Comparison of ENCODE assay signal across 8 cellular contexts in the genomic region with DNA sequence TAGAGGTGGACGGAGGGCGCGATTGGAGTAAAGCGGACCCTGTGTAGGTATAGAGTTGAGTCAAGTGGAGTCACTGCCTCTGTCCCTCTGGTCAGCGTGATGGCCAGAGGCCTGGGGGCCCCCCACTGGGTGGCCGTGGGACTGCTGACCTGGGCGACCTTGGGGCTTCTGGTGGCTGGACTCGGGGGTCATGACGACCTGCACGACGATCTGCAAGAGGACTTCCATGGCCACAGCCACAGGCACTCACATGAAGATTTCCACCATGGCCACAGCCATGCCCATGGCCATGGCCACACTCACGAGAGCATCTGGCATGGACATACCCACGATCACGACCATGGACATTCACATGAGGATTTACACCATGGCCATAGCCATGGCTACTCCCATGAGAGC. TPM values are rescaled to one million over a fixed set of nuclear protein-coding genes. Genes with fewer than 3 reads are reported as not detected.
DNase-seq lines count a peak whose midpoint lies in the region; ATAC-seq and TF ChIP-seq lines count a peak whose summit lies in the region.

No MANE protein-coding gene starts in this region.

- H3K27ac Mint-ChIP-seq in osteocyte (ENCODE audit: unreplicated experiment): peak overlapping the region; percentile 100

- CTCF ChIA-PET in Panc1 (lab: Charles Lee): no interaction called here

- in situ Hi-C loops in Panc1 (cut with HindIII; ENCODE audit: low pct_unique_long_range_greater_than_20kb, low sequenced_read_pairs): no loop called here

- H3K4me3 Mint-ChIP-seq in osteocyte (ENCODE audit: unreplicated experiment): peak overlapping the region; percentile 98

- no peaks in the 10 kb centered on the region for H3K27me3 Mint-ChIP-seq in osteocyte (ENCODE audit: unreplicated experiment)

- H3K27ac ChIP-seq in DOHH2 (ENCODE audit: low read depth, low read length): peak overlapping the region; percentile 87
- H3K27ac ChIP-seq in Panc1 (ENCODE audit: low read length): peak overlapping the region; percentile 93

- H3K4me2 ChIP-seq in DOHH2 (ENCODE audit: low read length): peak overlapping the region; percentile 98

- BruUV-seq in Panc1 (replicated peaks; lab: Mats Ljungman, UMichigan): TSS peak; percentile 96

- H3K4me1 ChIP-seq in DOHH2 (ENCODE audit: control insufficient read depth, low read length): peaks cover 57% of the 10 kb centered on the region
- H3K4me1 ChIP-seq in Panc1 (ENCODE audit: control insufficient read depth, insufficient read depth, low read length): peaks cover 44% of the 10 kb centered on the region

- H3K9me3 ChIP-seq in DOHH2 (ENCODE audit: control insufficient read depth, insufficient read depth, low read length) (no peaks in the 10 kb centered on the region), Panc1 (ENCODE audit: control insufficient read depth, insufficient read depth, low read depth, low read length) (no peaks in the 10 kb centered on the region)

- H3K36me3 ChIP-seq in DOHH2 (ENCODE audit: control insufficient read depth, low read length) (peaks cover 54% of the 10 kb centered on the region), Panc1 (ENCODE audit: control insufficient read depth, insufficient read depth, low read length) (peaks cover 16% of the 10 kb centered on the region)

- H3K9me3 Mint-ChIP-seq in osteocyte (ENCODE audit: unreplicated experiment): no peaks in the 10 kb centered on the region

- peaks cover 38% of the 10 kb centered on the region for H3K36me3 Mint-ChIP-seq in osteocyte (ENCODE audit: unreplicated experiment)

- ATAC-seq in Panc1 (no peak), esophagus mucosa (peak; percentile 0), GM19023 (IDR thresholded peaks at IDR 0.05; ENCODE audit: unreplicated experiment) (no peak), GM18498 (IDR thresholded peaks at IDR 0.05; ENCODE audit: unreplicated experiment) (no peak)

- peaks cover 56% of the 10 kb centered on the region for H3K79me2 ChIP-seq in DOHH2 (ENCODE audit: control insufficient read depth, low read length)

- TF ChIP-seq CTCF in DOHH2 (IDR thresholded peaks at IDR 0.05; ENCODE audit: low read depth, low read length, poor library complexity, severe bottlenecking): no peak
- no peak for TF ChIP-seq CTCF in Panc1 (IDR thresholded peaks at IDR 0.05)
- TF ChIP-seq CTCF in osteocyte (IDR thresholded peaks at IDR 0.05): no peak

- H4K20me1 ChIP-seq in DOHH2 (ENCODE audit: control insufficient read depth, insufficient read depth, low read depth, low read length): 0 out of 2 replicates have a peak, but pooled peaks cover 4% of the 10 kb centered on the region

- DNase-seq in Panc1 (ENCODE audit: low read depth, low spot score) (no peak), osteocyte (ENCODE audit: extremely low spot score, unreplicated experiment) (no peak), NCI-H1694 (lab: John Stamatoyannopoulos, UW) (no peak), RPMI8226 (no peak)

- H3K4me1 Mint-ChIP-seq in osteocyte (ENCODE audit: unreplicated experiment): peaks cover 70% of the 10 kb centered on the region

- H3F3A ChIP-seq in DOHH2 (ENCODE audit: control insufficient read depth, insufficient read depth): peaks cover 22% of the 10 kb centered on the region

- intact Hi-C loops in Panc1 (cut with micrococcal nuclease; ENCODE audit: unreplicated experiment): no loop called here

- H3K9me2 ChIP-seq in DOHH2 (replicated peaks; ENCODE audit: control insufficient read depth, low read length): no peaks in the 10 kb centered on the region

- POLR2A ChIA-PET in Panc1 (lab: Charles Lee): no interaction called here

- H3K4me3 ChIP-seq in DOHH2 (ENCODE audit: low read length): peak overlapping the region; percentile 91
- peak overlapping the region; percentile 68 to 100 for H3K4me3 ChIP-seq in Panc1 (ENCODE audit: low read depth in 2 of 2, low read length in 2 of 2)

- H3K27me3 ChIP-seq in DOHH2 (ENCODE audit: control insufficient read depth, low read length) (no peaks in the 10 kb centered on the region), Panc1 (ENCODE audit: control insufficient read depth, insufficient read depth, low read length) (no peaks in the 10 kb centered on the region)

RNA-seq across cellular contexts. Expression of a gene that starts 0.5 kb away (rescaled TPM):
- total RNA-seq in Panc1 (2021; ENCODE audit: unreplicated experiment): 135 TPM
- polyA plus RNA-seq in Panc1 (2012; ENCODE audit: insufficient read length): 155 TPM
- total RNA-seq in esophagus mucosa: 31.1 TPM
- 201 and 209 TPM in 2 replicates for total RNA-seq in osteocyte

RNA-seq across cellular contexts. Expression of a gene that starts 0.7 kb away (rescaled TPM):
- total RNA-seq in Panc1 (2021; ENCODE audit: unreplicated experiment) (27.4 TPM), esophagus mucosa (19.6 TPM), osteocyte (53.1 and 58.3 TPM in 2 replicates)
- polyA plus RNA-seq in Panc1 (2012; ENCODE audit: insufficient read length): 28.5 TPM

RNA-seq across cellular contexts. Expression of a gene that starts 3.3 kb away (rescaled TPM):
- 7.4 TPM for total RNA-seq in Panc1 (2021; ENCODE audit: unreplicated experiment)
- 8.9 TPM for polyA plus RNA-seq in Panc1 (2012; ENCODE audit: insufficient read length)
- 27.3 TPM for total RNA-seq in esophagus mucosa
- 2.4 and 3.5 TPM in 2 replicates for total RNA-seq in osteocyte

RNA-seq across cellular contexts. Expression of a gene that starts 7.2 kb away (rescaled TPM):
- total RNA-seq in Panc1 (2021; ENCODE audit: unreplicated experiment) (33.7 TPM), esophagus mucosa (27.0 TPM), osteocyte (56.6 and 58.8 TPM in 2 replicates)
- 63.5 TPM for polyA plus RNA-seq in Panc1 (2012; ENCODE audit: insufficient read length)

RNA-seq across cellular contexts. Expression of a gene that starts 8.9 kb away (rescaled TPM):
- 0.57 TPM for total RNA-seq in Panc1 (2021; ENCODE audit: unreplicated experiment)
- polyA plus RNA-seq in Panc1 (2012; ENCODE audit: insufficient read length): 0.94 TPM
- total RNA-seq in esophagus mucosa: 0.32 TPM
- 2.7 and 3.3 TPM in 2 replicates for total RNA-seq in osteocyte
